Comparison of ENCODE assay signal across 9 cellular contexts in genomic region chr4:2413821-2414610, GRCh38. TPM values are rescaled to one million over a fixed set of nuclear protein-coding genes. Genes with fewer than 3 reads are reported as not detected.
DNase-seq lines count a peak whose midpoint lies in the region; ATAC-seq and TF ChIP-seq lines count a peak whose summit lies in the region.
"Had no signal": no experiment of that assay in that cellular context is flagged by ENCODE, and none has a peak within 500 bp of the region (broad histone marks: within the 10 kb centered on the region; RNA-seq: fewer than 3 reads in every experiment).

No MANE protein-coding gene starts in this region.

- H3K27me3 ChIP-seq in lower lobe of right lung (ENCODE audit: low read depth) (peaks cover 5% of the 10 kb centered on the region), uterus (peaks cover 0 to 13% of the 10 kb centered on the region in 2 donors)

- H3K36me3 ChIP-seq in lower lobe of right lung (no peaks in the 10 kb centered on the region), uterus (no peaks in the 10 kb centered on the region)

- H3K4me1 Mint-ChIP-seq in activated naive CD8-positive, alpha-beta T cell (ENCODE audit: low read depth), result peaks cover 58% of the 10 kb centered on the region
- peaks cover 8% of the 10 kb centered on the region for H3K4me1 Mint-ChIP-seq in glutamatergic neuron (ENCODE audit: low read depth, unreplicated experiment)

- TF ChIP-seq CTCF in lower lobe of right lung (IDR thresholded peaks at IDR 0.05) (no peak), uterus (IDR thresholded peaks at IDR 0.05) (no peak), glutamatergic neuron (IDR thresholded peaks at IDR 0.05; ENCODE audit: partially characterized antibody, unreplicated experiment) (no peak)

- ATAC-seq in lower lobe of right lung (no peak), HG03097 (IDR thresholded peaks at IDR 0.05; ENCODE audit: low FRiP score, unreplicated experiment) (no peak), HG02798 (IDR thresholded peaks at IDR 0.05; ENCODE audit: poor library complexity, unreplicated experiment) (no peak)

- H3K9me3 Mint-ChIP-seq in activated naive CD8-positive, alpha-beta T cell (ENCODE audit: low read depth), result no peaks in the 10 kb centered on the region
- H3K9me3 Mint-ChIP-seq in glutamatergic neuron (ENCODE audit: unreplicated experiment), result peaks cover 12% of the 10 kb centered on the region

- intact Hi-C loops in lower lobe of right lung (cut with DNase I), result no loop called here
- intact Hi-C loops in uterus (cut with DNase I; ENCODE audit: low total_unique reads), result no loop called here

- peak overlapping the region; percentile 99 for H3K27ac Mint-ChIP-seq in activated naive CD8-positive, alpha-beta T cell
- H3K27ac Mint-ChIP-seq in glutamatergic neuron (ENCODE audit: unreplicated experiment), result no peak overlapping the region

- peak overlapping the region; percentile 90 for H3K4me3 Mint-ChIP-seq in activated naive CD8-positive, alpha-beta T cell
- H3K4me3 Mint-ChIP-seq in glutamatergic neuron (ENCODE audit: unreplicated experiment), result no peak overlapping the region

- no peaks in the 10 kb centered on the region for H3K36me3 Mint-ChIP-seq in activated naive CD8-positive, alpha-beta T cell
- H3K36me3 Mint-ChIP-seq in glutamatergic neuron (ENCODE audit: unreplicated experiment), result no peaks in the 10 kb centered on the region

- peak overlapping the region; percentile 40 for H3K4me3 ChIP-seq in lower lobe of right lung
- H3K4me3 ChIP-seq in uterus, result no peak overlapping the region

- peak overlapping the region; percentile 79 for H3K27ac ChIP-seq in lower lobe of right lung
- peak overlapping the region; percentile 32 to 48 for H3K27ac ChIP-seq in uterus

- peaks cover 52% of the 10 kb centered on the region for H3K4me1 ChIP-seq in lower lobe of right lung
- no peaks in the 10 kb centered on the region for H3K4me1 ChIP-seq in uterus

- no peaks in the 10 kb centered on the region for H3K9me3 ChIP-seq in lower lobe of right lung
- no peaks in the 10 kb centered on the region for H3K9me3 ChIP-seq in uterus

- peaks cover 4% of the 10 kb centered on the region for H3K27me3 Mint-ChIP-seq in activated naive CD8-positive, alpha-beta T cell
- peaks cover 20% of the 10 kb centered on the region for H3K27me3 Mint-ChIP-seq in glutamatergic neuron (ENCODE audit: unreplicated experiment)

- no peak for TF ChIP-seq POLR2A in uterus (IDR thresholded peaks at IDR 0.05)

- DNase-seq in stimulated activated CD4-positive, alpha-beta T cell treated with anti-CD3 and anti-CD28 coated beads, Interleukin-12 subunit alpha, Interleukin-12 subunit beta, amount 100 ng/mL, for 48 hours (ENCODE audit: low read depth in 2 of 3, low spot score in 1 of 3), result peak in 2 of 3 donors; percentile 22 to 24
- DNase-seq in stimulated activated CD4-positive, alpha-beta T cell treated with anti-CD3 and anti-CD28 coated beads, Interleukin-12 subunit alpha, Interleukin-12 subunit beta, amount 100 ng/mL, for 4 hours, result no peak
- DNase-seq in lower lobe of right lung (peak; percentile 43), uterus (no peak), glutamatergic neuron (no peak)

RNA-seq across cellular contexts. Expression of gene ZFYVE28, which starts 4.4 kb away (rescaled TPM):
- total RNA-seq in lower lobe of right lung (12.9 TPM), uterus (10 to 100 TPM in 3 of 4 donors, 1 to 10 TPM in 1; 5.4 to 16.7 (median 13.4) TPM), glutamatergic neuron (ENCODE audit: unreplicated experiment) (4.8 TPM)

RNA-seq across cellular contexts. Expression of gene CFAP99, which starts 4.7 kb away (rescaled TPM):
- 4.3 TPM for total RNA-seq in lower lobe of right lung
- under 1 TPM in 2 of 4 donors, not detected in 2; 0.21 to 0.46 TPM for total RNA-seq in uterus
- not detected for total RNA-seq in glutamatergic neuron (ENCODE audit: unreplicated experiment)
- total RNA-seq: pulmonary artery endothelial cell had no signal

RNA-seq across cellular contexts. Expression of gene RNF4, which starts 54.9 kb away (rescaled TPM):
- total RNA-seq in lower lobe of right lung, result 39.3 TPM
- 10 to 100 TPM; 10.8 to 57.9 (median 33.9) TPM for total RNA-seq in uterus
- 73.6 TPM for total RNA-seq in glutamatergic neuron (ENCODE audit: unreplicated experiment)

Comparison
In these comparisons a context has a peak if more than half of its experiments do, and no peak if none do; other contexts are left out.
1. DNase-seq: peak in stimulated activated CD4-positive, alpha-beta T cell treated with anti-CD3 and anti-CD28 coated beads, Interleukin-12 subunit alpha, Interleukin-12 subunit beta, amount 100 ng/mL, for 48 hours (2 of 3) and lower lobe of right lung (single experiment); none in stimulated activated CD4-positive, alpha-beta T cell treated with anti-CD3 and anti-CD28 coated beads, Interleukin-12 subunit alpha, Interleukin-12 subunit beta, amount 100 ng/mL, for 4 hours (single experiment), uterus (0 of 2) and glutamatergic neuron (single experiment).